Comparison of ENCODE assay signal across 18 cellular contexts in the genomic region with DNA sequence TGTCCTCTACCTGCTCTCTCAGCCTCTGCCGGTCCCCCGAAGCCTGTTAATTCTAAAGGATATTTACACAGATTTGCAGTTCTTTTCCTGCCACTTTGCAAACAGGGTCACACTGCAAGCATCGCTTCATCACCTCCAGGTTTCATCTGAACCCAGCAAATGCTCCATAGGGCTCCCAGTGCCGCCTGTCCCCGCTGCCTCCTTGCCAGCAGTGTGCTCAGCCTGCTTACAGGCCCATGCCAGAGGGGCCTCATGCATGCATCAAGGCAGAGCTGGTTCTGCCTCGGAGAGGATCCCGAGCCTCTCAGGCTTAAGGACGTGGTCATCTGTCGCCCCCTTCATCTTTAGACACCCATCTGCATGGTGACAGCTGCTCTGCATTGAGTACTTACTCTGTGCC. TPM values are rescaled to one million over a fixed set of nuclear protein-coding genes. Genes with fewer than 3 reads are reported as not detected.
A peak's percentile ranks its signal among the peaks of the same experiment; 100 is the strongest.
DNase-seq lines count a peak whose midpoint lies in the region; TF ChIP-seq lines count a peak whose summit lies in the region.
"Had no signal": no experiment of that assay in that cellular context is flagged by ENCODE, and none has a peak within 500 bp of the region (broad histone marks: within the 10 kb centered on the region; RNA-seq: fewer than 3 reads in every experiment).

No MANE protein-coding gene starts in this region.

- CTCF ChIA-PET in activated naive CD4-positive, alpha-beta T cell treated with anti-CD3 and anti-CD28 coated beads, Interleukin-2, amount 10 ng/mL, durations not matched to agents 7 days and 5 days (lab: Charles Lee), result no interaction called here

- no peaks in the 10 kb centered on the region for H3K79me2 ChIP-seq in neural progenitor cell (ENCODE audit: low read depth)

- H3K27ac Mint-ChIP-seq in activated naive CD4-positive, alpha-beta T cell treated with anti-CD3 and anti-CD28 coated beads, Interleukin-2, amount 10 ng/mL, durations not matched to agents 7 days and 5 days, result peak overlapping the region; percentile 30
- H3K27ac Mint-ChIP-seq in neural progenitor cell, result peak overlapping the region; percentile 7
- H3K27ac Mint-ChIP-seq: CD4-positive, alpha-beta T cell; HFFc6 had no signal

- no peaks in the 10 kb centered on the region for H4K20me1 ChIP-seq in neural progenitor cell (ENCODE audit: low read depth)

- H3K4me3 Mint-ChIP-seq in activated naive CD4-positive, alpha-beta T cell treated with anti-CD3 and anti-CD28 coated beads, Interleukin-2, amount 10 ng/mL, durations not matched to agents 7 days and 5 days, result no peak overlapping the region
- no peak overlapping the region for H3K4me3 Mint-ChIP-seq in neural progenitor cell
- H3K4me3 Mint-ChIP-seq: CD4-positive, alpha-beta T cell; HFFc6 had no signal

- DNase-seq in activated naive CD4-positive, alpha-beta T cell treated with anti-CD3 and anti-CD28 coated beads, Interleukin-2, amount 10 ng/mL, durations not matched to agents 7 days and 5 days, result no peak
- no peak for DNase-seq in activated naive CD4-positive, alpha-beta T cell treated with Interleukin-2 at 50 U/mL for 16 hours
- DNase-seq in cerebellum (ENCODE audit: low spot score), result peak; percentile 67
- no peak for DNase-seq in neural progenitor cell (ENCODE audit: low spot score)
- DNase-seq in cortex of kidney (lab: John Stamatoyannopoulos, UW), result no peak
- no peak for DNase-seq in NOMO-1 treated with dmso at 0.1 percent for 144 hours (lab: John Stamatoyannopoulos, UW; ENCODE audit: unreplicated experiment)
- DNase-seq in mucosa of gallbladder (ENCODE audit: low spot score), result no peak
- no peak for DNase-seq in HAP-1 (ENCODE audit: low spot score in 2 of 2)
- DNase-seq: Calu3; CD4-positive, alpha-beta T cell; HFFc6; NCI-H1092 treated with DMSO at 0.1 percent for 48 hours; NCI-H146; NCI-H2081 treated with DMSO at 0.1 percent for 48 hours; NCI-H446 treated with DMSO at 0.1 percent for 48 hours; NCI-H748 treated with DMSO at 0.1 percent for 48 hours; SJCRH30 had no signal

- no peak overlapping the region for H3K27ac ChIP-seq in neural progenitor cell
- H3K27ac ChIP-seq: SJCRH30 had no signal

- H3K4me3 ChIP-seq in neural progenitor cell (no peak overlapping the region), HAP-1 (no peak overlapping the region)
- H3K4me3 ChIP-seq: K562, SJCRH30 had no signal

- H3K9me3 ChIP-seq in neural progenitor cell (ENCODE audit: low read depth) (no peaks in the 10 kb centered on the region), HAP-1 (no peaks in the 10 kb centered on the region)
- H3K9me3 ChIP-seq: SJCRH30 had no signal

- H2AFZ ChIP-seq in neural progenitor cell (replicated peaks), result no peak overlapping the region

- peaks cover 8% of the 10 kb centered on the region for H3K4me1 Mint-ChIP-seq in activated naive CD4-positive, alpha-beta T cell treated with anti-CD3 and anti-CD28 coated beads, Interleukin-2, amount 10 ng/mL, durations not matched to agents 7 days and 5 days
- H3K4me1 Mint-ChIP-seq in neural progenitor cell, result peaks cover 7% of the 10 kb centered on the region

- H3K36me3 Mint-ChIP-seq in activated naive CD4-positive, alpha-beta T cell treated with anti-CD3 and anti-CD28 coated beads, Interleukin-2, amount 10 ng/mL, durations not matched to agents 7 days and 5 days, result no peaks in the 10 kb centered on the region
- H3K36me3 Mint-ChIP-seq in neural progenitor cell, result peaks cover 2% of the 10 kb centered on the region

- H3K4me1 ChIP-seq in neural progenitor cell (peaks cover 7% of the 10 kb centered on the region), HAP-1 (no peaks in the 10 kb centered on the region)
- H3K4me1 ChIP-seq: SJCRH30 had no signal

- H3K27me3 Mint-ChIP-seq in activated naive CD4-positive, alpha-beta T cell treated with anti-CD3 and anti-CD28 coated beads, Interleukin-2, amount 10 ng/mL, durations not matched to agents 7 days and 5 days, result peaks cover 26% of the 10 kb centered on the region
- H3K27me3 Mint-ChIP-seq in neural progenitor cell (ENCODE audit: insufficient read depth, low read depth), result peaks cover 4% of the 10 kb centered on the region

- H3K36me3 ChIP-seq in neural progenitor cell, result no peaks in the 10 kb centered on the region
- H3K36me3 ChIP-seq in HAP-1 (replicated peaks), result no peaks in the 10 kb centered on the region
- H3K36me3 ChIP-seq: SJCRH30 had no signal

- H3K9me3 Mint-ChIP-seq in activated naive CD4-positive, alpha-beta T cell treated with anti-CD3 and anti-CD28 coated beads, Interleukin-2, amount 10 ng/mL, durations not matched to agents 7 days and 5 days, result no peaks in the 10 kb centered on the region
- no peaks in the 10 kb centered on the region for H3K9me3 Mint-ChIP-seq in neural progenitor cell
- H3K9me3 Mint-ChIP-seq: CD4-positive, alpha-beta T cell; HFFc6 had no signal

- TF ChIP-seq CTCF in neural progenitor cell (IDR thresholded peaks at IDR 0.05), result no peak

- no peak overlapping the region for H3K4me2 ChIP-seq in neural progenitor cell

- H3K27me3 ChIP-seq in neural progenitor cell (no peaks in the 10 kb centered on the region), HAP-1 (ENCODE audit: low read depth) (no peaks in the 10 kb centered on the region)

- H3K9ac ChIP-seq in neural progenitor cell, result no peak overlapping the region

- in situ Hi-C loops in HAP-1 (cut with MboI; ENCODE audit: low sequenced_read_pairs), result no loop called here

- peaks cover 2% of the 10 kb centered on the region for H3F3A ChIP-seq in neural progenitor cell (ENCODE audit: low read depth)

RNA-seq across cellular contexts. Expression of a gene that starts 10.5 kb away (rescaled TPM):
- total RNA-seq in cerebellum (8.0 TPM), neural progenitor cell (ENCODE audit: low replicate concordance) (5.1 and 7.8 TPM in 2 replicates), mucosa of gallbladder (53.4 TPM)
